Comparison of ENCODE assay signal across 8 cellular contexts in the genomic region with DNA sequence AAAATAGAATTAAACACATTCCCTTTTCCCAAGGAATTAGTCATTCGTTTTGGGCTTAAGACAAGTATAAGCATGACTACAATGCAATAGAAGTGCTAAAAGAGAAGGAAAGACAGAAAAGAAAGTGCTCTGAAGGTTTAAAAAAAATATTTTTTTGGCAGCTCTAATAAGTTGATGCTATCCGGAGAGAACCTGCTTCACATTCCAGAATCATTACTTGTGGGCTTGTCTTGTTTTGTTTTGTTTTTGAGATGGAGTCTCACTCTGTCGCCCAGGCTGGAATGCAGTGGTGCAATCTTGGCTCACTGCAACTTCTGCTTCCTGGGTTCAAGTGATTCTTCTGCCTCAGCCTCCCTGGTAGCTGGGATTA. TPM values are rescaled to one million over a fixed set of nuclear protein-coding genes. Genes with fewer than 3 reads are reported as not detected.
DNase-seq lines count a peak whose midpoint lies in the region; ATAC-seq and TF ChIP-seq lines count a peak whose summit lies in the region.
"Not testable (repeated sequence)": the region's sequence is repeated elsewhere in the genome, so short reads cannot be mapped to it uniquely, and the experiment has no call there.

No MANE protein-coding gene starts in this region.

- DNase-seq in AG09319 (ENCODE audit: extremely low read depth, low read depth): peak; percentile 44
- peak; percentile 96 for DNase-seq in GM04503 (ENCODE audit: low read depth)
- DNase-seq in Panc1 (ENCODE audit: low read depth, low spot score); activated T-cell treated with anti-CD3 and anti-CD28 coated beads, Interleukin-2, amount 50 U/mL, for 4 hours; breast epithelium (ENCODE audit: low spot score in 2 of 2); naive B cell; stimulated activated naive B cell treated with anti-CD40 and anti-IgM and Interleukin-4, amounts not matched to agents 10 μg/mL and 1 μg/mL and 100 μg/mL, for 72 hours: not testable (repeated sequence)
- peak; percentile 84 for DNase-seq in fibroblast of peridontal ligament (ENCODE audit: extremely low read depth)

- not testable (repeated sequence) for H3K9me3 ChIP-seq in Panc1 (ENCODE audit: control insufficient read depth, insufficient read depth, low read depth, low read length); breast epithelium

- H3K36me3 ChIP-seq in Panc1 (ENCODE audit: control insufficient read depth, insufficient read depth, low read length): peaks cover 13% of the 10 kb centered on the region
- not testable (repeated sequence) for H3K36me3 ChIP-seq in breast epithelium

- peaks cover 22% of the 10 kb centered on the region for H3K4me1 Mint-ChIP-seq in activated T-cell treated with anti-CD3 and anti-CD28 coated beads, Interleukin-2, amount 50 U/mL, for 4 hours (ENCODE audit: low read depth)
- H3K4me1 Mint-ChIP-seq in naive B cell: peaks cover 19 to 32% (median 22%) of the 10 kb centered on the region in 3 donors
- H3K4me1 Mint-ChIP-seq in stimulated activated naive B cell treated with anti-CD40 and anti-IgM and Interleukin-4, amounts not matched to agents 10 μg/mL and 1 μg/mL and 100 μg/mL, for 72 hours: peaks cover 12 to 39% of the 10 kb centered on the region in 2 donors

- peak overlapping the region; percentile 97 for H3K4me3 Mint-ChIP-seq in activated T-cell treated with anti-CD3 and anti-CD28 coated beads, Interleukin-2, amount 50 U/mL, for 4 hours
- peak overlapping the region in 7 of 8 donors; percentile 14 to 99 (median 76) for H3K4me3 Mint-ChIP-seq in naive B cell
- peak overlapping the region; percentile 48 to 50 for H3K4me3 Mint-ChIP-seq in stimulated activated naive B cell treated with anti-CD40 and anti-IgM and Interleukin-4, amounts not matched to agents 10 μg/mL and 1 μg/mL and 100 μg/mL, for 72 hours

- not testable (repeated sequence) for ATAC-seq in Panc1; activated T-cell treated with anti-CD3 and anti-CD28 coated beads, Interleukin-2, amount 50 U/mL, for 4 hours; naive B cell (ENCODE audit: low read depth in 2 of 2); stimulated activated naive B cell treated with anti-CD40 and anti-IgM and Interleukin-4, amounts not matched to agents 10 μg/mL and 1 μg/mL and 100 μg/mL, for 72 hours (replicated peaks)

- TF ChIP-seq CTCF in AG09319 (IDR thresholded peaks at IDR 0.05; ENCODE audit: low read depth, low read length); Panc1 (IDR thresholded peaks at IDR 0.05); breast epithelium (IDR thresholded peaks at IDR 0.05): not testable (repeated sequence)

- H3K27me3 ChIP-seq in Panc1 (ENCODE audit: control insufficient read depth, insufficient read depth, low read length); breast epithelium: not testable (repeated sequence)

- peak overlapping the region in 2 of 6 donors; percentile 42 to 43 for H3K27ac Mint-ChIP-seq in naive B cell
- H3K27ac Mint-ChIP-seq in stimulated activated naive B cell treated with anti-CD40 and anti-IgM and Interleukin-4, amounts not matched to agents 10 μg/mL and 1 μg/mL and 100 μg/mL, for 72 hours: not testable (repeated sequence)

- H3K36me3 Mint-ChIP-seq in activated T-cell treated with anti-CD3 and anti-CD28 coated beads, Interleukin-2, amount 50 U/mL, for 4 hours (ENCODE audit: insufficient read depth): peaks cover 18% of the 10 kb centered on the region
- H3K36me3 Mint-ChIP-seq in naive B cell; stimulated activated naive B cell treated with anti-CD40 and anti-IgM and Interleukin-4, amounts not matched to agents 10 μg/mL and 1 μg/mL and 100 μg/mL, for 72 hours: not testable (repeated sequence)

- POLR2A ChIA-PET in Panc1 (lab: Charles Lee): not testable (repeated sequence)

- not testable (repeated sequence) for H3K9me3 Mint-ChIP-seq in activated T-cell treated with anti-CD3 and anti-CD28 coated beads, Interleukin-2, amount 50 U/mL, for 4 hours; naive B cell; stimulated activated naive B cell treated with anti-CD40 and anti-IgM and Interleukin-4, amounts not matched to agents 10 μg/mL and 1 μg/mL and 100 μg/mL, for 72 hours

- not testable (repeated sequence) for H3K4me3 ChIP-seq in Panc1 (ENCODE audit: low read depth in 2 of 2, low read length in 2 of 2)
- peak overlapping the region in 1 of 3 donors; percentile 84 for H3K4me3 ChIP-seq in breast epithelium

- TSS peak; percentile 53 for BruUV-seq in Panc1 (replicated peaks; lab: Mats Ljungman, UMichigan)

- in situ Hi-C loops in Panc1 (cut with HindIII; ENCODE audit: low pct_unique_long_range_greater_than_20kb, low sequenced_read_pairs): not testable (repeated sequence)

- intact Hi-C loops in Panc1 (cut with micrococcal nuclease; ENCODE audit: unreplicated experiment); breast epithelium (cut with DNase I; ENCODE audit: low total_unique reads): not testable (repeated sequence)

- H3K27me3 Mint-ChIP-seq in activated T-cell treated with anti-CD3 and anti-CD28 coated beads, Interleukin-2, amount 50 U/mL, for 4 hours (ENCODE audit: low read depth); naive B cell; stimulated activated naive B cell treated with anti-CD40 and anti-IgM and Interleukin-4, amounts not matched to agents 10 μg/mL and 1 μg/mL and 100 μg/mL, for 72 hours: not testable (repeated sequence)

- CTCF ChIA-PET in Panc1 (lab: Charles Lee): not testable (repeated sequence)

- H3K4me1 ChIP-seq in Panc1 (ENCODE audit: control insufficient read depth, insufficient read depth, low read length): peaks cover 11% of the 10 kb centered on the region; the same call in 1 of the 2 replicates
- H3K4me1 ChIP-seq in breast epithelium: not testable (repeated sequence)

- TF ChIP-seq POLR2A in breast epithelium (IDR thresholded peaks at IDR 0.05): not testable (repeated sequence)

- not testable (repeated sequence) for H3K27ac ChIP-seq in Panc1 (ENCODE audit: low read length)
- peak overlapping the region; percentile 50 to 80 for H3K27ac ChIP-seq in breast epithelium

RNA-seq across cellular contexts. Expression of gene AP4E1, which starts 1.9 kb away (rescaled TPM):
- 13.6 TPM for total RNA-seq in Panc1 (2021; ENCODE audit: unreplicated experiment)
- 3.2 TPM for polyA plus RNA-seq in Panc1 (2012; ENCODE audit: insufficient read length)
- total RNA-seq in activated T-cell treated with anti-CD3 and anti-CD28 coated beads, Interleukin-2, amount 50 U/mL, for 4 hours: 10 to 100 TPM; 13.1 to 14.7 (median 14.4) TPM
- 10 to 100 TPM in 2 of 3 donors, 1 to 10 TPM in 1; 5.8 to 12.8 (median 12.7) TPM for total RNA-seq in breast epithelium
- polyA plus RNA-seq in naive B cell (ENCODE audit: low read depth in 6 of 6): 10 to 100 TPM in 1 of 6 donors, 1 to 10 TPM in 5; 2.6 to 10.8 (median 4.6) TPM
